In the genomic region with DNA sequence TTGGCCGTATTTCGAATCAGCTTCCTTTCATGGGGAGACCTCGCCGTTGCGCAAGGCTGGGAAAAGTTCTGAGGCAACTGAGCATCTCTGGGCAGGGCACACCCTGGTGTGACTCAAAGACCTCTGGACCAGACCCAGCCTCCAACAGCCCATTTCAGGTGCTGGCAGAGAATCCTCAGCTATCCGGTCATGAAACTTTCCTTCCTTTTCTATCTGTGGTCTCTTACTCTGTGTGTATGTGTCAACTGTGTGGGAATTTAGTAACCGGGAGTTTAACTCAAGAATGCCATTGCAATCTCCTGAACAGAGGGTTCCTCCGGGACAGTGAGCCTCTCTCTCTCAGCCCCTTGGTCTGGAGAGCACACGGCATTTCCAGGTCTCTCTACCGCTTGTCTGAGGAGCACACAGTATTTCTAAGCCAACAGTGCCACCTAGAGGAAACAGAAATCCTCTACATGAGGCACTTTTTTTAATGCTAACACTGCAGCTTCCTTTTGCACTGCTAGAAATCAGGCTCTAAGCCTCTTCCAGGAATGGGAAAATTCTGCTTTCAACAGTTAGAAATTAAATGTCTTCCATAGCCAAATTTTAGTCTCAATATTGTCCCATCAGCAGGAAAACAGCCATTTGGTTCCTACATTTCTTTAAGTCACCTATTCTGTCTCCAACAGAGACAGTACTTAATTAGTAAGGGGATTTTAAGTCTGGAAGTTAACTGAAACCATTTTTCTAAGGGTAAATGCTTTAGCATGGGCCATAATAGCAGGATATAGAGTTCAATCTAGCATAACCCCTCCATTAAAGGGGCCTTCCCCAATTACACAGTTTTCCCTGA, we compare ENCODE assay signal across 8 cellular contexts. TPM values are rescaled to one million over a fixed set of nuclear protein-coding genes. Genes with fewer than 3 reads are reported as not detected.
DNase-seq lines count a peak whose midpoint lies in the region; ATAC-seq and TF ChIP-seq lines count a peak whose summit lies in the region.

No MANE protein-coding gene starts in this region.

- H3K9me3 Mint-ChIP-seq in activated CD4-positive, alpha-beta T cell treated with anti-CD3 and anti-CD28 coated beads for 36 hours (ENCODE audit: low read depth), result peaks cover 30% of the 10 kb centered on the region

- H3K27ac ChIP-seq in right cardiac atrium (ENCODE audit: low read length), result no peak overlapping the region

- peak; percentile 61 for TF ChIP-seq CTCF in astrocyte of the cerebellum (IDR thresholded peaks at IDR 0.05; ENCODE audit: low read depth, low read length, missing control alignments)

- H3K4me3 ChIP-seq in astrocyte of the cerebellum (ENCODE audit: low read depth, low read length) (no peak overlapping the region), right cardiac atrium (ENCODE audit: low read length) (no peak overlapping the region)

- no peak overlapping the region for H3K4me3 Mint-ChIP-seq in activated CD4-positive, alpha-beta T cell treated with anti-CD3 and anti-CD28 coated beads for 36 hours

- no peaks in the 10 kb centered on the region for H3K27me3 ChIP-seq in right cardiac atrium (ENCODE audit: control insufficient read depth, insufficient read depth)

- WGBS in right cardiac atrium, result 64% methylated on average over 10 of the region's 10 CpGs

- H3K4me1 ChIP-seq in right cardiac atrium (ENCODE audit: control insufficient read depth, insufficient read depth, low read length), result no peaks in the 10 kb centered on the region

- in situ Hi-C loops in astrocyte of the cerebellum (cut with HindIII; ENCODE audit: low sequenced_read_pairs), result no loop called here

- ATAC-seq in activated CD4-positive, alpha-beta T cell treated with anti-CD3 and anti-CD28 coated beads for 36 hours, result peak; percentile 77
- ATAC-seq in HG03135 (IDR thresholded peaks at IDR 0.05; ENCODE audit: unreplicated experiment), result peak; percentile 71
- ATAC-seq in right cardiac atrium, result peak; percentile 89 to 92

- CTCF ChIA-PET in activated CD4-positive, alpha-beta T cell treated with anti-CD3 and anti-CD28 coated beads for 36 hours (lab: Charles Lee), result interaction anchor here (0.5 to 3.7 kb wide), 9 partner anchors 10 to 240 kb away, joined by 3 to 15 read pairs (median 4); no protein-coding TSS in a partner anchor

- intact Hi-C loops in activated CD4-positive, alpha-beta T cell treated with anti-CD3 and anti-CD28 coated beads for 36 hours (cut with DNase I, micrococcal nuclease), result loop anchor here in 1 of 2 experiments (1.0 kb wide), 1 partner anchor 298 kb away; no protein-coding TSS in a partner anchor
- intact Hi-C loops in right cardiac atrium (cut with DNase I), result loop anchor here in 3 of 4 donors (5.0 to 10.0 kb wide), 2 partner anchors 296 to 299 kb away; no protein-coding TSS in a partner anchor

- H3K36me3 Mint-ChIP-seq in activated CD4-positive, alpha-beta T cell treated with anti-CD3 and anti-CD28 coated beads for 36 hours (ENCODE audit: low read depth), result peaks cover 63% of the 10 kb centered on the region

- peak; percentile 19 for DNase-seq in activated CD4-positive, alpha-beta T cell treated with anti-CD3 and anti-CD28 coated beads for 36 hours
- DNase-seq in activated CD4-positive, alpha-beta T cell treated with anti-CD3 and anti-CD28 coated beads, Interleukin-2, amount 50 U/mL, for 48 hours, result no peak
- peak; percentile 76 for DNase-seq in NCI-H748 treated with DMSO at 0.1 percent for 48 hours (lab: John Stamatoyannopoulos, UW)
- peak; percentile 62 for DNase-seq in astrocyte of the cerebellum (ENCODE audit: low read depth)
- peak in 2 of 3 donors; percentile 30 to 41 for DNase-seq in right cardiac atrium
- DNase-seq in renal cortical epithelial cell (ENCODE audit: low read depth), result peak; percentile 81
- no peak for DNase-seq in GOT3 (lab: John Stamatoyannopoulos, UW)

- H3K27me3 Mint-ChIP-seq in activated CD4-positive, alpha-beta T cell treated with anti-CD3 and anti-CD28 coated beads for 36 hours, result no peaks in the 10 kb centered on the region

- peak overlapping the region; percentile 80 for H3K27ac Mint-ChIP-seq in activated CD4-positive, alpha-beta T cell treated with anti-CD3 and anti-CD28 coated beads for 36 hours

- H3K9me3 ChIP-seq in right cardiac atrium (ENCODE audit: control insufficient read depth, low read length), result no peaks in the 10 kb centered on the region

- POLR2A ChIA-PET in activated CD4-positive, alpha-beta T cell treated with anti-CD3 and anti-CD28 coated beads for 36 hours (lab: Charles Lee), result no interaction called here

- H3K4me1 Mint-ChIP-seq in activated CD4-positive, alpha-beta T cell treated with anti-CD3 and anti-CD28 coated beads for 36 hours, result no peaks in the 10 kb centered on the region

RNA-seq across cellular contexts. Expression of a gene that starts 32.7 kb away (rescaled TPM):
- not detected for total RNA-seq in activated CD4-positive, alpha-beta T cell treated with anti-CD3 and anti-CD28 coated beads for 36 hours
- 1,000 to 10,000 TPM in 3 of 4 donors, 100 to 1,000 TPM in 1; 654 to 1,907 (median 1,288) TPM for total RNA-seq in right cardiac atrium
- polyA plus RNA-seq in right cardiac atrium, result 1,272 TPM
- total RNA-seq in renal cortical epithelial cell, result not detected in 2 replicates

Comparison
In these comparisons a context has a peak if more than half of its experiments do, and no peak if none do; other contexts are left out.
1. DNase-seq: peak in activated CD4-positive, alpha-beta T cell treated with anti-CD3 and anti-CD28 coated beads for 36 hours (single experiment), NCI-H748 treated with DMSO at 0.1 percent for 48 hours (single experiment), astrocyte of the cerebellum (single experiment), right cardiac atrium (2 of 3) and renal cortical epithelial cell (single experiment); none in activated CD4-positive, alpha-beta T cell treated with anti-CD3 and anti-CD28 coated beads, Interleukin-2, amount 50 U/mL, for 48 hours (0 of 2) and GOT3 (single experiment).
2. RNA of a gene that starts 32.7 kb away (total RNA-seq): 654 to 1,907 TPM in right cardiac atrium; not detected in activated CD4-positive, alpha-beta T cell treated with anti-CD3 and anti-CD28 coated beads for 36 hours and not detected in renal cortical epithelial cell; every median in the first group is over 100 times any median in the second.
3. Peak in every context shown above with its lines, with median percentiles within 50 percentile points of each other: ATAC-seq.